1 cellular context compared by ENCODE assay signal in genomic region chr7:5494683-5495561, GRCh38.
TF ChIP-seq lines count a peak whose summit lies in the region.

No MANE protein-coding gene starts in this region.

TF ChIP-seq in HepG2, 621 proteins besides CTCF, POLR2A, EP300 and RAD21 (continued from another document and continues in another):
- TF ChIP-seq, protein P1, sequence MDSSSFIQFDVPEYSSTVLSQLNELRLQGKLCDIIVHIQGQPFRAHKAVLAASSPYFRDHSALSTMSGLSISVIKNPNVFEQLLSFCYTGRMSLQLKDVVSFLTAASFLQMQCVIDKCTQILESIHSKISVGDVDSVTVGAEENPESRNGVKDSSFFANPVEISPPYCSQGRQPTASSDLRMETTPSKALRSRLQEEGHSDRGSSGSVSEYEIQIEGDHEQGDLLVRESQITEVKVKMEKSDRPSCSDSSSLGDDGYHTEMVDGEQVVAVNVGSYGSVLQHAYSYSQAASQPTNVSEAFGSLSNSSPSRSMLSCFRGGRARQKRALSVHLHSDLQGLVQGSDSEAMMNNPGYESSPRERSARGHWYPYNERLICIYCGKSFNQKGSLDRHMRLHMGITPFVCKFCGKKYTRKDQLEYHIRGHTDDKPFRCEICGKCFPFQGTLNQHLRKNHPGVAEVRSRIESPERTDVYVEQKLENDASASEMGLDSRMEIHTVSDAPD (CRISPR knock-in tag; IDR thresholded peaks at IDR 0.05): no peak
- TF ChIP-seq ZNF572 (CRISPR knock-in tag; IDR thresholded peaks at IDR 0.05): 0 out of 2 replicates have a peak, but pooled peaks have one; percentile 62
- no peak for TF ChIP-seq ZNF329 (CRISPR knock-in tag; IDR thresholded peaks at IDR 0.05; ENCODE audit: low read depth)
- no peak for TF ChIP-seq RARG (CRISPR knock-in tag; IDR thresholded peaks at IDR 0.05; ENCODE audit: low read depth)
- TF ChIP-seq TFAP4 (IDR thresholded peaks at IDR 0.05; ENCODE audit: borderline replicate concordance, low read depth): no peak
- no peak for TF ChIP-seq MAFK (conservative IDR thresholded peaks at IDR 0.05 in 1 of 2, IDR thresholded peaks at IDR 0.05 in 1 of 2; ENCODE audit: low read length in 2 of 2)
- no peak for TF ChIP-seq ZNF10 (CRISPR knock-in tag; IDR thresholded peaks at IDR 0.05; ENCODE audit: borderline replicate concordance, low read depth)
- no peak for TF ChIP-seq GABPA (IDR thresholded peaks at IDR 0.05; ENCODE audit: low read depth, low read length)
- TF ChIP-seq GABPA (CRISPR knock-in tag; IDR thresholded peaks at IDR 0.05; ENCODE audit: low read depth): no peak
- TF ChIP-seq ZFX (CRISPR knock-in tag; IDR thresholded peaks at IDR 0.05; ENCODE audit: low read depth): peak; percentile 27; the same call in 1 of the 2 replicates
- no peak for TF ChIP-seq PLSCR1 (CRISPR knock-in tag; IDR thresholded peaks at IDR 0.05; ENCODE audit: borderline replicate concordance)
- TF ChIP-seq ZNF484 (CRISPR knock-in tag; IDR thresholded peaks at IDR 0.05; ENCODE audit: borderline replicate concordance, low read depth): no peak
- no peak for TF ChIP-seq ZNF367 (CRISPR knock-in tag; IDR thresholded peaks at IDR 0.05; ENCODE audit: borderline replicate concordance)
- TF ChIP-seq, protein P2, sequence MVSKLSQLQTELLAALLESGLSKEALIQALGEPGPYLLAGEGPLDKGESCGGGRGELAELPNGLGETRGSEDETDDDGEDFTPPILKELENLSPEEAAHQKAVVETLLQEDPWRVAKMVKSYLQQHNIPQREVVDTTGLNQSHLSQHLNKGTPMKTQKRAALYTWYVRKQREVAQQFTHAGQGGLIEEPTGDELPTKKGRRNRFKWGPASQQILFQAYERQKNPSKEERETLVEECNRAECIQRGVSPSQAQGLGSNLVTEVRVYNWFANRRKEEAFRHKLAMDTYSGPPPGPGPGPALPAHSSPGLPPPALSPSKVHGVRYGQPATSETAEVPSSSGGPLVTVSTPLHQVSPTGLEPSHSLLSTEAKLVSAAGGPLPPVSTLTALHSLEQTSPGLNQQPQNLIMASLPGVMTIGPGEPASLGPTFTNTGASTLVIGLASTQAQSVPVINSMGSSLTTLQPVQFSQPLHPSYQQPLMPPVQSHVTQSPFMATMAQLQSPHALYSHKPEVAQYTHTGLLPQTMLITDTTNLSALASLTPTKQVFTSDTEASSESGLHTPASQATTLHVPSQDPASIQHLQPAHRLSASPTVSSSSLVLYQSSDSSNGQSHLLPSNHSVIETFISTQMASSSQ (IDR thresholded peaks at IDR 0.05; ENCODE audit: low read depth): no peak
- TF ChIP-seq, protein P2 (CRISPR knock-in tag; IDR thresholded peaks at IDR 0.05; ENCODE audit: borderline replicate concordance): no peak; the same call in 1 of the 2 replicates
- TF ChIP-seq, protein P3, sequence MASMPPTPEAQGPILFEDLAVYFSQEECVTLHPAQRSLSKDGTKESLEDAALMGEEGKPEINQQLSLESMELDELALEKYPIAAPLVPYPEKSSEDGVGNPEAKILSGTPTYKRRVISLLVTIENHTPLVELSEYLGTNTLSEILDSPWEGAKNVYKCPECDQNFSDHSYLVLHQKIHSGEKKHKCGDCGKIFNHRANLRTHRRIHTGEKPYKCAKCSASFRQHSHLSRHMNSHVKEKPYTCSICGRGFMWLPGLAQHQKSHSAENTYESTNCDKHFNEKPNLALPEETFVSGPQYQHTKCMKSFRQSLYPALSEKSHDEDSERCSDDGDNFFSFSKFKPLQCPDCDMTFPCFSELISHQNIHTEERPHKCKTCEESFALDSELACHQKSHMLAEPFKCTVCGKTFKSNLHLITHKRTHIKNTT (CRISPR knock-in tag; IDR thresholded peaks at IDR 0.05): no peak
- no peak for TF ChIP-seq ZBTB14 (CRISPR knock-in tag; IDR thresholded peaks at IDR 0.05)
- no peak for TF ChIP-seq ZFP41 (CRISPR knock-in tag; IDR thresholded peaks at IDR 0.05; ENCODE audit: borderline replicate concordance)
- TF ChIP-seq, protein P4, sequence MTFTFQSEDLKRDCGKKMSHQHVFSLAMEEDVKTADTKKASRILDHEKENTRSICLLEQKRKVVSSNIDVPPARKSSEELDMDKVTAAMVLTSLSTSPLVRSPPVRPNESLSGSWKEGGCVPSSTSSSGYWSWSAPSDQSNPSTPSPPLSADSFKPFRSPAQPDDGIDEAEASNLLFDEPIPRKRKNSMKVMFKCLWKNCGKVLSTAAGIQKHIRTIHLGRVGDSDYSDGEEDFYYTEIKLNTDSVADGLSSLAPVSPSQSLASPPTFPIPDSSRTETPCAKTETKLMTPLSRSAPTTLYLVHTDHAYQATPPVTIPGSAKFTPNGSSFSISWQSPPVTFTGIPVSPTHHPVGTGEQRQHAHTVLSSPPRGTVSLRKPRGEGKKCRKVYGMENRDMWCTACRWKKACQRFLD (CRISPR knock-in tag; IDR thresholded peaks at IDR 0.05; ENCODE audit: borderline replicate concordance): no peak
- no peak for TF ChIP-seq TSC22D2 (CRISPR knock-in tag; IDR thresholded peaks at IDR 0.05; ENCODE audit: borderline replicate concordance)
- no peak for TF ChIP-seq ZNF777 (CRISPR knock-in tag; IDR thresholded peaks at IDR 0.05)
- no peak for TF ChIP-seq SMAD9 (CRISPR knock-in tag; IDR thresholded peaks at IDR 0.05)
- 0 out of 2 replicates have a peak, but pooled peaks have one; percentile 23 for TF ChIP-seq SP4 (CRISPR knock-in tag; IDR thresholded peaks at IDR 0.05)
- TF ChIP-seq THAP11 (CRISPR knock-in tag; IDR thresholded peaks at IDR 0.05): peak; percentile 52; the same call in 1 of the 2 replicates
- no peak for TF ChIP-seq POGZ (CRISPR knock-in tag; IDR thresholded peaks at IDR 0.05)
- no peak for TF ChIP-seq STAT5B (CRISPR knock-in tag; IDR thresholded peaks at IDR 0.05)
- no peak for TF ChIP-seq ATAD3A (CRISPR knock-in tag; IDR thresholded peaks at IDR 0.05)
- TF ChIP-seq, protein P5, sequence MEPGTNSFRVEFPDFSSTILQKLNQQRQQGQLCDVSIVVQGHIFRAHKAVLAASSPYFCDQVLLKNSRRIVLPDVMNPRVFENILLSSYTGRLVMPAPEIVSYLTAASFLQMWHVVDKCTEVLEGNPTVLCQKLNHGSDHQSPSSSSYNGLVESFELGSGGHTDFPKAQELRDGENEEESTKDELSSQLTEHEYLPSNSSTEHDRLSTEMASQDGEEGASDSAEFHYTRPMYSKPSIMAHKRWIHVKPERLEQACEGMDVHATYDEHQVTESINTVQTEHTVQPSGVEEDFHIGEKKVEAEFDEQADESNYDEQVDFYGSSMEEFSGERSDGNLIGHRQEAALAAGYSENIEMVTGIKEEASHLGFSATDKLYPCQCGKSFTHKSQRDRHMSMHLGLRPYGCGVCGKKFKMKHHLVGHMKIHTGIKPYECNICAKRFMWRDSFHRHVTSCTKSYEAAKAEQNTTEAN (CRISPR knock-in tag; conservative IDR thresholded peaks at IDR 0.05): no peak
- no peak for TF ChIP-seq RBAK (CRISPR knock-in tag; IDR thresholded peaks at IDR 0.05)
- no peak for TF ChIP-seq ZNF205 (CRISPR knock-in tag; IDR thresholded peaks at IDR 0.05)
- no peak for TF ChIP-seq HES4 (CRISPR knock-in tag; IDR thresholded peaks at IDR 0.05; ENCODE audit: borderline replicate concordance)
- TF ChIP-seq ONECUT2 (CRISPR knock-in tag; IDR thresholded peaks at IDR 0.05): no peak
- TF ChIP-seq REL (CRISPR knock-in tag; conservative IDR thresholded peaks at IDR 0.05): no peak
- no peak for TF ChIP-seq POLR2G (IDR thresholded peaks at IDR 0.05; ENCODE audit: low read depth, low read length)
- no peak for TF ChIP-seq PAF1 (CRISPR knock-in tag; IDR thresholded peaks at IDR 0.05)
- TF ChIP-seq ZNF558 (CRISPR knock-in tag; IDR thresholded peaks at IDR 0.05; ENCODE audit: borderline replicate concordance): no peak
- no peak for TF ChIP-seq RBM39 (IDR thresholded peaks at IDR 0.05; ENCODE audit: low read depth, low read length, poor library complexity, severe bottlenecking)
- TF ChIP-seq, protein P6, sequence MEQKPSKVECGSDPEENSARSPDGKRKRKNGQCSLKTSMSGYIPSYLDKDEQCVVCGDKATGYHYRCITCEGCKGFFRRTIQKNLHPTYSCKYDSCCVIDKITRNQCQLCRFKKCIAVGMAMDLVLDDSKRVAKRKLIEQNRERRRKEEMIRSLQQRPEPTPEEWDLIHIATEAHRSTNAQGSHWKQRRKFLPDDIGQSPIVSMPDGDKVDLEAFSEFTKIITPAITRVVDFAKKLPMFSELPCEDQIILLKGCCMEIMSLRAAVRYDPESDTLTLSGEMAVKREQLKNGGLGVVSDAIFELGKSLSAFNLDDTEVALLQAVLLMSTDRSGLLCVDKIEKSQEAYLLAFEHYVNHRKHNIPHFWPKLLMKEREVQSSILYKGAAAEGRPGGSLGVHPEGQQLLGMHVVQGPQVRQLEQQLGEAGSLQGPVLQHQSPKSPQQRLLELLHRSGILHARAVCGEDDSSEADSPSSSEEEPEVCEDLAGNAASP (CRISPR knock-in tag; IDR thresholded peaks at IDR 0.05; ENCODE audit: borderline replicate concordance): peak; percentile 49; the same call in 1 of the 2 replicates
- TF ChIP-seq, protein P7, sequence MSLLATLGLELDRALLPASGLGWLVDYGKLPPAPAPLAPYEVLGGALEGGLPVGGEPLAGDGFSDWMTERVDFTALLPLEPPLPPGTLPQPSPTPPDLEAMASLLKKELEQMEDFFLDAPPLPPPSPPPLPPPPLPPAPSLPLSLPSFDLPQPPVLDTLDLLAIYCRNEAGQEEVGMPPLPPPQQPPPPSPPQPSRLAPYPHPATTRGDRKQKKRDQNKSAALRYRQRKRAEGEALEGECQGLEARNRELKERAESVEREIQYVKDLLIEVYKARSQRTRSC (CRISPR knock-in tag; IDR thresholded peaks at IDR 0.05; ENCODE audit: low read depth): no peak
- TF ChIP-seq RORA (CRISPR knock-in tag; IDR thresholded peaks at IDR 0.05): no peak
- peak; percentile 16; the same call in 1 of the 2 replicates for TF ChIP-seq RXRB (CRISPR knock-in tag; IDR thresholded peaks at IDR 0.05; ENCODE audit: borderline replicate concordance)
- TF ChIP-seq, protein P8, sequence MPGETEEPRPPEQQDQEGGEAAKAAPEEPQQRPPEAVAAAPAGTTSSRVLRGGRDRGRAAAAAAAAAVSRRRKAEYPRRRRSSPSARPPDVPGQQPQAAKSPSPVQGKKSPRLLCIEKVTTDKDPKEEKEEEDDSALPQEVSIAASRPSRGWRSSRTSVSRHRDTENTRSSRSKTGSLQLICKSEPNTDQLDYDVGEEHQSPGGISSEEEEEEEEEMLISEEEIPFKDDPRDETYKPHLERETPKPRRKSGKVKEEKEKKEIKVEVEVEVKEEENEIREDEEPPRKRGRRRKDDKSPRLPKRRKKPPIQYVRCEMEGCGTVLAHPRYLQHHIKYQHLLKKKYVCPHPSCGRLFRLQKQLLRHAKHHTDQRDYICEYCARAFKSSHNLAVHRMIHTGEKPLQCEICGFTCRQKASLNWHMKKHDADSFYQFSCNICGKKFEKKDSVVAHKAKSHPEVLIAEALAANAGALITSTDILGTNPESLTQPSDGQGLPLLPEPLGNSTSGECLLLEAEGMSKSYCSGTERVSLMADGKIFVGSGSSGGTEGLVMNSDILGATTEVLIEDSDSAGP (CRISPR knock-in tag; IDR thresholded peaks at IDR 0.05; ENCODE audit: borderline replicate concordance): peak; percentile 38; the same call in 1 of the 2 replicates
- TF ChIP-seq ESRRA (CRISPR knock-in tag; IDR thresholded peaks at IDR 0.05; ENCODE audit: low read depth): no peak
- 0 out of 2 replicates have a peak, but pooled peaks have one; percentile 26 for TF ChIP-seq ZNF414 (CRISPR knock-in tag; IDR thresholded peaks at IDR 0.05)
- TF ChIP-seq ETV5 (CRISPR knock-in tag; IDR thresholded peaks at IDR 0.05; ENCODE audit: borderline replicate concordance): no peak
- no peak for TF ChIP-seq MTF2 (CRISPR knock-in tag; IDR thresholded peaks at IDR 0.05; ENCODE audit: borderline replicate concordance)
- TF ChIP-seq ZNF766 (CRISPR knock-in tag; IDR thresholded peaks at IDR 0.05; ENCODE audit: borderline replicate concordance): no peak
- TF ChIP-seq SP2 (CRISPR knock-in tag; IDR thresholded peaks at IDR 0.05): no peak
- no peak for TF ChIP-seq ZNF296 (CRISPR knock-in tag; conservative IDR thresholded peaks at IDR 0.05)
